Comparison of ENCODE assay signal across 16 cellular contexts in the genomic region with DNA sequence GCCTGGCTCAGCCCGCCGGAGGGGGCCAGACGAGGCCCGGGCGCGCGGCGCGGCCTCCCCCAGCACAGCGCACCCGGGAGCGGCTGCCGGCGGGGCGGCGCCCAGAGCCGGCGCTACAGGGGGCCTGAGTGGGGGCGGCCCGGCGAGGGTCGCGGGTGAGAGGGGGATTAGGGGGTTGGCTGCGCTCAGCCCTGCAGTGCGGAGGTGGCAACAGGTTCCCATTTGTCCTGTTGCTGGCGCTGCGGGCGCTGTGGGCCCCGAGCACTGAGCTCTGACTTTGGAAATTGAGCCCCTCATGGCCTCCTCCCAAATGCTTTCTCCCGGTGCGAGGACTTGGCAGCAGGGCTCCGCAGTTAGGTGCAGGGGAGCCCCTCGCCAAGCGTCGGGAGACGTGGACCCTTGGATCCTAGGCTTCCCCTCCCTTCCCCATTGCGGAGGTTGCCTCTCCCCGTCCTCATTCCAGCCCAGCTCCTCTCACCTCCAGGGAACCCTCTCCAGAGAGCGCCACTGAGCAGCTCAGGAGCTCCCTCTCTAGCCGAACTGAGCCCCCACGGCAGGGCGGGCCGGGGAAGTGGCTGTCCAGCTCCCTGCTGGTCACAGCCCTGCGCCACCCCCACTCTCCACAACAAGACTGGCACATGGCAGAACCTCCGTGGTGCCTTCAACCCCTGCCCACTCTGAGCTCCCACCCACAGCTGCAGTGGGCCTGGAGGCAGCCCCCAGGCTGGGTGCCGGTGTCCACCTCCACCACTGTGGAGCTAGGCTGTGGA. TPM values are rescaled to one million over a fixed set of nuclear protein-coding genes. Genes with fewer than 3 reads are reported as not detected.
DNase-seq lines count a peak whose midpoint lies in the region; ATAC-seq and TF ChIP-seq lines count a peak whose summit lies in the region.
"Had no signal": no experiment of that assay in that cellular context is flagged by ENCODE, and none has a peak within 500 bp of the region (broad histone marks: within the 10 kb centered on the region; RNA-seq: fewer than 3 reads in every experiment).

No MANE protein-coding gene starts in this region.

- POLR2A ChIA-PET in HCT116 (lab: Charles Lee): no interaction called here
- POLR2A ChIA-PET in PC-9 (lab: Charles Lee; ENCODE audit: unreplicated experiment): no interaction called here

- ATAC-seq in HCT116 (peak; percentile 28), HG03565 (IDR thresholded peaks at IDR 0.05; ENCODE audit: unreplicated experiment) (no peak), GM18520 (IDR thresholded peaks at IDR 0.05; ENCODE audit: unreplicated experiment) (no peak)
- ATAC-seq: right cardiac atrium had no signal

- H3K36me3 Mint-ChIP-seq in brain: no peaks in the 10 kb centered on the region
- H3K36me3 Mint-ChIP-seq in mesothelial cell of epicardium: no peaks in the 10 kb centered on the region
- H3K36me3 Mint-ChIP-seq: memory B cell had no signal

- no peak for TF ChIP-seq POLR2A in HCT116 (IDR thresholded peaks at IDR 0.05; ENCODE audit: borderline replicate concordance, extremely low read depth, insufficient read depth, insufficient read length)

- H3K4me3 Mint-ChIP-seq in brain (peak overlapping the region; percentile 61 to 79 (median 76)), mesothelial cell of epicardium (peak overlapping the region; percentile 48)

- H3K9me3 ChIP-seq in HCT116 (ENCODE audit: control insufficient read depth in 1 of 2, insufficient read depth in 1 of 2, low read depth in 1 of 2, low read length in 2 of 2): no peaks in the 10 kb centered on the region
- H3K9me3 ChIP-seq in PC-9 (ENCODE audit: insufficient read depth, low read depth): no peaks in the 10 kb centered on the region
- H3K9me3 ChIP-seq: uterus had no signal

- H3K79me2 ChIP-seq in HCT116 (ENCODE audit: insufficient read depth, low read length) (no peaks in the 10 kb centered on the region), PC-9 (ENCODE audit: low read depth) (no peaks in the 10 kb centered on the region)

- H3K27ac Mint-ChIP-seq in brain (peak overlapping the region in 1 of 5 experiments; percentile 55), mesothelial cell of epicardium (no peak overlapping the region)
- H3K27ac Mint-ChIP-seq: memory B cell had no signal

- H4K20me1 ChIP-seq in HCT116 (ENCODE audit: insufficient read depth) (no peaks in the 10 kb centered on the region), PC-9 (ENCODE audit: insufficient read depth) (no peaks in the 10 kb centered on the region)

- H3K4me1 Mint-ChIP-seq in brain (peaks cover 11% of the 10 kb centered on the region), mesothelial cell of epicardium (peaks cover 9% of the 10 kb centered on the region)

- TF ChIP-seq CTCF in C4-2B (conservative IDR thresholded peaks at IDR 0.05) (peak; percentile 5; the same call in 1 of the 2 replicates), HCT116 (IDR thresholded peaks at IDR 0.05 in 2 of 3, conservative IDR thresholded peaks at IDR 0.05 in 1 of 3; ENCODE audit: borderline replicate concordance in 1 of 3, insufficient read depth in 1 of 3, low read depth in 2 of 3, low read length in 2 of 3) (no peak), brain (conservative IDR thresholded peaks at IDR 0.05) (no peak), mesothelial cell of epicardium (IDR thresholded peaks at IDR 0.05; ENCODE audit: unreplicated experiment) (no peak), PC-9 (conservative IDR thresholded peaks at IDR 0.05) (no peak)

- RAD21 ChIA-PET in HCT116 (lab: Charles Lee; ENCODE audit: low non-redundant PET in 1 of 2, low total read pairs in 2 of 2, uncharacterized antibody in 2 of 2, unreplicated experiment in 2 of 2): no interaction called here

- H3K4me2 ChIP-seq in HCT116 (ENCODE audit: low read length) (no peak overlapping the region), PC-9 (no peak overlapping the region)

- H3K27me3 Mint-ChIP-seq in brain (peaks cover 46% of the 10 kb centered on the region), mesothelial cell of epicardium (ENCODE audit: low read depth) (peaks cover 69% of the 10 kb centered on the region)

- H2AFZ ChIP-seq in HCT116 (ENCODE audit: low read depth, low read length, poor library complexity, severe bottlenecking) (no peak overlapping the region), PC-9 (no peak overlapping the region)

- intact Hi-C loops in HCT116 (cut with micrococcal nuclease) (no loop called here), PC-9 (cut with micrococcal nuclease; ENCODE audit: unreplicated experiment) (loop anchor here (5.0 kb wide), 1 partner anchor 32 kb away; no protein-coding TSS in a partner anchor)

- BruUV-seq in HCT116 (replicated peaks; lab: Mats Ljungman, UMichigan): no TSS peak
- no TSS peak for BruUV-seq in PC-9 (replicated peaks; lab: Mats Ljungman, UMichigan)

- H3K36me3 ChIP-seq in HCT116 (ENCODE audit: control insufficient read depth in 1 of 2, insufficient read depth in 2 of 2, low read length in 2 of 2): no peaks in the 10 kb centered on the region
- no peaks in the 10 kb centered on the region for H3K36me3 ChIP-seq in PC-9 (ENCODE audit: low read depth)
- H3K36me3 ChIP-seq: uterus had no signal

- H3K27ac ChIP-seq in C4-2B (no peak overlapping the region), HCT116 (ENCODE audit: low read depth, low read length) (no peak overlapping the region), PC-9 (no peak overlapping the region)
- H3K27ac ChIP-seq: uterus had no signal

- DNase-seq in HCT116 (ENCODE audit: low read depth, low spot score) (no peak), mesothelial cell of epicardium (ENCODE audit: low spot score in 2 of 2, unreplicated experiment in 2 of 2) (no peak), PC-9 (no peak), GM03348 (ENCODE audit: low spot score) (no peak)
- DNase-seq: activated CD4-positive, CD25-positive, alpha-beta regulatory T cell; COR-L47; NCI-H2029 treated with DMSO at 0.1 percent for 48 hours had no signal

- H3K27me3 ChIP-seq in HCT116 (ENCODE audit: insufficient read depth, low read length) (no peaks in the 10 kb centered on the region), PC-9 (ENCODE audit: insufficient read depth, low read depth) (peaks cover 15% of the 10 kb centered on the region)

- CTCF ChIA-PET in HCT116 (lab: Charles Lee): no interaction called here
- CTCF ChIA-PET in PC-9 (lab: Charles Lee): no interaction called here

- H3K4me3 ChIP-seq in HCT116 (replicated peaks in 1 of 2; ENCODE audit: low read depth in 1 of 2, low read length in 2 of 2) (no peak overlapping the region), PC-9 (no peak overlapping the region)
- H3K4me3 ChIP-seq: uterus had no signal

- TF ChIP-seq RAD21 in HCT116 (IDR thresholded peaks at IDR 0.05; ENCODE audit: low read depth): no peak

- H3K9me2 ChIP-seq in HCT116 (ENCODE audit: insufficient read depth) (no peaks in the 10 kb centered on the region), PC-9 (ENCODE audit: insufficient read depth) (no peaks in the 10 kb centered on the region)

- H3K9me3 Mint-ChIP-seq in brain: peaks cover 0 to 22% (median 0%) of the 10 kb centered on the region in 5 experiments
- peaks cover 3% of the 10 kb centered on the region for H3K9me3 Mint-ChIP-seq in mesothelial cell of epicardium
- H3K9me3 Mint-ChIP-seq: memory B cell had no signal

- H3K4me1 ChIP-seq in HCT116 (ENCODE audit: control insufficient read depth in 1 of 2, insufficient read depth in 2 of 2, low read length in 2 of 2): peaks cover 3 to 21% of the 10 kb centered on the region in 2 experiments; a peak in 2 of 4 replicates
- H3K4me1 ChIP-seq in PC-9 (replicated peaks; ENCODE audit: insufficient read depth): peaks cover 9% of the 10 kb centered on the region

- no peak overlapping the region for H3K9ac ChIP-seq in HCT116 (ENCODE audit: low read length)

- H3F3A ChIP-seq in PC-9 (ENCODE audit: insufficient read depth, low read depth): no peaks in the 10 kb centered on the region

TF ChIP-seq in HCT116, 20 proteins besides CTCF, POLR2A, EP300 and RAD21 (continues in another document):
- TF ChIP-seq ZBTB33 (IDR thresholded peaks at IDR 0.05; ENCODE audit: extremely low read depth, insufficient replicate concordance, low read length) (no peak), YY1 (IDR thresholded peaks at IDR 0.05; ENCODE audit: extremely low read depth, insufficient replicate concordance, low read depth, low read length) (no peak), EZH2 (IDR thresholded peaks at IDR 0.05) (no peak), EGR1 (IDR thresholded peaks at IDR 0.05; ENCODE audit: low read depth) (no peak)

RNA-seq across cellular contexts. Expression of gene DUSP9, which starts 2.5 kb away (rescaled TPM):
- total RNA-seq in HCT116 (2021; ENCODE audit: unreplicated experiment) (14.2 TPM), mesothelial cell of epicardium (3.5 to 4.2 TPM (median 3.7 TPM) in 3 replicates), PC-9 (2021) (1.3 and 1.8 TPM in 2 replicates)
- polyA plus RNA-seq in HCT116 (2012): 10.5 and 10.6 TPM in 2 replicates
- polyA plus RNA-seq in brain (ENCODE audit: insufficient read depth, low read depth, low replicate concordance): 0.81 TPM
- total RNA-seq: HT1080, RPMI7951 had no signal
- polyA plus RNA-seq: right cardiac atrium had no signal

RNA-seq across cellular contexts. Expression of gene PNCK, which starts 29.1 kb away (rescaled TPM):
- total RNA-seq in HCT116 (2021; ENCODE audit: unreplicated experiment): 0.84 TPM
- 0.26 and 0.64 TPM in 2 replicates for polyA plus RNA-seq in HCT116 (2012)
- 24.5 TPM for polyA plus RNA-seq in brain (ENCODE audit: insufficient read depth, low read depth, low replicate concordance)
- total RNA-seq in mesothelial cell of epicardium: 28.2 to 35.1 TPM (median 28.5 TPM) in 3 replicates
- 1.0 and 4.4 TPM in 2 replicates for total RNA-seq in PC-9 (2021)
- total RNA-seq: HT1080, RPMI7951 had no signal

RNA-seq across cellular contexts. Expression of gene SLC6A8, which starts 43.2 kb away (rescaled TPM):
- total RNA-seq in HCT116 (2021; ENCODE audit: unreplicated experiment): 101 TPM
- polyA plus RNA-seq in HCT116 (2012): 73.3 and 82.9 TPM in 2 replicates
- polyA plus RNA-seq in brain (ENCODE audit: insufficient read depth, low read depth, low replicate concordance): 80.5 TPM
- 65.3 to 68.0 TPM (median 65.6 TPM) in 3 replicates for total RNA-seq in mesothelial cell of epicardium
- 37.6 and 40.5 TPM in 2 replicates for total RNA-seq in PC-9 (2021)

RNA-seq across cellular contexts. Expression of gene CCNQ, which starts 45.6 kb away (rescaled TPM):
- total RNA-seq in HCT116 (2021; ENCODE audit: unreplicated experiment) (20.3 TPM), mesothelial cell of epicardium (17.2 to 19.1 TPM (median 17.3 TPM) in 3 replicates), PC-9 (2021) (33.9 and 35.9 TPM in 2 replicates)
- 20.2 and 20.9 TPM in 2 replicates for polyA plus RNA-seq in HCT116 (2012)
- 32.1 TPM for polyA plus RNA-seq in brain (ENCODE audit: insufficient read depth, low read depth, low replicate concordance)
